ENCODE assay signal across 8 cellular contexts in genomic region chr1:16905856-16906702, GRCh38. TPM values are rescaled to one million over a fixed set of nuclear protein-coding genes. Genes with fewer than 3 reads are reported as not detected.
A peak's percentile ranks its signal among the peaks of the same experiment; 100 is the strongest.
DNase-seq lines count a peak whose midpoint lies in the region; ATAC-seq, FAIRE-seq and TF ChIP-seq lines count a peak whose summit lies in the region.

No MANE protein-coding gene starts in this region.

- 77 to 90% (median 83%) methylated on average over 11 of the region's 11 CpGs for WGBS in spleen, 5 donors

- peak; percentile 13 for ATAC-seq in activated CD4-positive, alpha-beta T cell treated with anti-CD3 and anti-CD28 coated beads for 36 hours
- ATAC-seq in Panc1 (no peak), HG03175 (IDR thresholded peaks at IDR 0.05; ENCODE audit: unreplicated experiment) (no peak), HG02759 (IDR thresholded peaks at IDR 0.05; ENCODE audit: unreplicated experiment) (no peak)

- H3K4me3 Mint-ChIP-seq in activated CD4-positive, alpha-beta T cell treated with anti-CD3 and anti-CD28 coated beads for 36 hours: no peak overlapping the region

- DNase-seq in activated CD4-positive, alpha-beta T cell treated with anti-CD3 and anti-CD28 coated beads for 36 hours: peak; percentile 69
- no peak for DNase-seq in activated CD4-positive, alpha-beta T cell treated with anti-CD3 and anti-CD28 coated beads, Interleukin-2, amount 50 U/mL, for 1 hour
- DNase-seq in Panc1 (ENCODE audit: low read depth, low spot score) (no peak), fibroblast of mammary gland (ENCODE audit: low read depth) (peak; percentile 64), spleen (no peak), GM12892 (ENCODE audit: insufficient read length) (no peak)

- CTCF ChIA-PET in activated CD4-positive, alpha-beta T cell treated with anti-CD3 and anti-CD28 coated beads for 36 hours (lab: Charles Lee): interaction anchor here (1.8 kb wide), 1 partner anchor 195 kb away, joined by 4 read pairs; no protein-coding TSS in a partner anchor
- CTCF ChIA-PET in Panc1 (lab: Charles Lee): no interaction called here

- no TSS peak for BruUV-seq in Panc1 (replicated peaks; lab: Mats Ljungman, UMichigan)

- H3K4me1 Mint-ChIP-seq in activated CD4-positive, alpha-beta T cell treated with anti-CD3 and anti-CD28 coated beads for 36 hours: peaks cover 25% of the 10 kb centered on the region

- H3K27ac ChIP-seq in Panc1 (ENCODE audit: low read length): peak overlapping the region; percentile 78
- H3K27ac ChIP-seq in spleen: peak overlapping the region in 6 of 8 donors; percentile 89 to 98 (median 96)

- H3K4me1 ChIP-seq in Panc1 (ENCODE audit: control insufficient read depth, insufficient read depth, low read length) (peaks cover 6% of the 10 kb centered on the region), spleen (peaks cover 7 to 40% (median 27%) of the 10 kb centered on the region in 6 donors)

- no peak for TF ChIP-seq CTCF in Panc1 (IDR thresholded peaks at IDR 0.05)
- TF ChIP-seq CTCF in fibroblast of mammary gland (conservative IDR thresholded peaks at IDR 0.05; ENCODE audit: control insufficient read depth, insufficient read depth, low read depth, low read length): no peak
- TF ChIP-seq CTCF in spleen (IDR thresholded peaks at IDR 0.05 in 8 of 11, conservative IDR thresholded peaks at IDR 0.05 in 3 of 11): no peak

- H3K9me3 ChIP-seq in Panc1 (ENCODE audit: control insufficient read depth, insufficient read depth, low read depth, low read length): peaks cover 17% of the 10 kb centered on the region; the same call in 1 of the 2 replicates
- H3K9me3 ChIP-seq in spleen: peaks cover 0 to 22% (median 13%) of the 10 kb centered on the region in 8 donors

- H3K27ac Mint-ChIP-seq in activated CD4-positive, alpha-beta T cell treated with anti-CD3 and anti-CD28 coated beads for 36 hours: no peak overlapping the region

- TF ChIP-seq POLR2A in spleen (IDR thresholded peaks at IDR 0.05): no peak
- TF ChIP-seq POLR2A in GM12892 (IDR thresholded peaks at IDR 0.05; ENCODE audit: low read depth, low read length): no peak

- POLR2A ChIA-PET in activated CD4-positive, alpha-beta T cell treated with anti-CD3 and anti-CD28 coated beads for 36 hours (lab: Charles Lee): interaction anchor here (0.6 to 2.3 kb wide), 16 partner anchors 8 to 699 kb away, joined by 3 to 78 read pairs (median 5); partner anchors contain the start of gene RNU1-2
- POLR2A ChIA-PET in Panc1 (lab: Charles Lee): no interaction called here

- intact Hi-C loops in activated CD4-positive, alpha-beta T cell treated with anti-CD3 and anti-CD28 coated beads for 36 hours (cut with DNase I, micrococcal nuclease): loop anchor here (1.0 to 10.0 kb wide), 11 partner anchors 7 to 1381 kb away; partner anchors contain the start of genes CASP9 (in 1 of the 2), NBPF1 (in 1 of the 2), RCC2 (in 1 of the 2) and RNU1-1 (in 1 of the 2)
- intact Hi-C loops in Panc1 (cut with micrococcal nuclease; ENCODE audit: unreplicated experiment) (no loop called here), spleen (cut with DNase I; ENCODE audit: low total_unique reads) (no loop called here)

- H3K9me3 Mint-ChIP-seq in activated CD4-positive, alpha-beta T cell treated with anti-CD3 and anti-CD28 coated beads for 36 hours (ENCODE audit: low read depth): no peaks in the 10 kb centered on the region

- FAIRE-seq in GM12892 (lab: Jason Lieb, UNC): no peak

- H3K36me3 ChIP-seq in Panc1 (ENCODE audit: control insufficient read depth, insufficient read depth, low read length): no peaks in the 10 kb centered on the region
- no peaks in the 10 kb centered on the region for H3K36me3 ChIP-seq in spleen

- in situ Hi-C loops in Panc1 (cut with HindIII; ENCODE audit: low pct_unique_long_range_greater_than_20kb, low sequenced_read_pairs): no loop called here

- H3K4me3 ChIP-seq in Panc1 (ENCODE audit: low read depth in 2 of 2, low read length in 2 of 2) (no peak overlapping the region), fibroblast of mammary gland (ENCODE audit: control insufficient read depth, low read depth, low read length) (no peak overlapping the region), spleen (no peak overlapping the region)

- H3K27me3 ChIP-seq in Panc1 (ENCODE audit: control insufficient read depth, insufficient read depth, low read length): no peaks in the 10 kb centered on the region
- no peaks in the 10 kb centered on the region for H3K27me3 ChIP-seq in spleen (replicated peaks in 1 of 7)

- H3K27me3 Mint-ChIP-seq in activated CD4-positive, alpha-beta T cell treated with anti-CD3 and anti-CD28 coated beads for 36 hours: no peaks in the 10 kb centered on the region

- H3K36me3 Mint-ChIP-seq in activated CD4-positive, alpha-beta T cell treated with anti-CD3 and anti-CD28 coated beads for 36 hours (ENCODE audit: low read depth): no peaks in the 10 kb centered on the region

RNA-seq across cellular contexts. Expression of gene RNU1-2, which starts 10.3 kb away (rescaled TPM):
- total RNA-seq in activated CD4-positive, alpha-beta T cell treated with anti-CD3 and anti-CD28 coated beads for 36 hours: 1,000 to 10,000 TPM; 1,573 to 2,291 TPM
- total RNA-seq in Panc1 (2021; ENCODE audit: unreplicated experiment): 1,290 TPM
- 2.5 TPM for polyA plus RNA-seq in Panc1 (2012; ENCODE audit: insufficient read length)
- total RNA-seq in spleen: 1,000 to 10,000 TPM in 4 of 7 donors, under 1 TPM in 3; under 0.01 to 8,075 (median 6,234) TPM
- not detected for polyA plus RNA-seq in spleen
- 139 TPM for polyA plus RNA-seq in GM12892 (2012; ENCODE audit: missing spikeins)

RNA-seq across cellular contexts. Expression of gene CROCC, which starts 15.7 kb away (rescaled TPM):
- total RNA-seq in activated CD4-positive, alpha-beta T cell treated with anti-CD3 and anti-CD28 coated beads for 36 hours: 10 to 100 TPM; 18.4 to 25.7 TPM
- 13.6 TPM for total RNA-seq in Panc1 (2021; ENCODE audit: unreplicated experiment)
- polyA plus RNA-seq in Panc1 (2012; ENCODE audit: insufficient read length): 27.4 TPM
- total RNA-seq in spleen: 10 to 100 TPM; 19.0 to 41.9 (median 31.0) TPM
- polyA plus RNA-seq in spleen: 10 to 100 TPM; 14.5 to 55.4 (median 27.5) TPM
- polyA plus RNA-seq in GM12892 (2012; ENCODE audit: missing spikeins): 3.1 TPM

Comparison
In these comparisons a context has a peak if more than half of its experiments do, and no peak if none do; other contexts are left out.
1. DNase-seq: peak in activated CD4-positive, alpha-beta T cell treated with anti-CD3 and anti-CD28 coated beads for 36 hours (single experiment) and fibroblast of mammary gland (single experiment); none in activated CD4-positive, alpha-beta T cell treated with anti-CD3 and anti-CD28 coated beads, Interleukin-2, amount 50 U/mL, for 1 hour (single experiment), Panc1 (single experiment), spleen (single experiment) and GM12892 (single experiment).
2. intact Hi-C loops: an anchor here in activated CD4-positive, alpha-beta T cell treated with anti-CD3 and anti-CD28 coated beads for 36 hours (1.0 to 10.0 kb wide); none called in Panc1 and spleen.